Comparison of ENCODE assay signal across 1 cellular context in the genomic region with DNA sequence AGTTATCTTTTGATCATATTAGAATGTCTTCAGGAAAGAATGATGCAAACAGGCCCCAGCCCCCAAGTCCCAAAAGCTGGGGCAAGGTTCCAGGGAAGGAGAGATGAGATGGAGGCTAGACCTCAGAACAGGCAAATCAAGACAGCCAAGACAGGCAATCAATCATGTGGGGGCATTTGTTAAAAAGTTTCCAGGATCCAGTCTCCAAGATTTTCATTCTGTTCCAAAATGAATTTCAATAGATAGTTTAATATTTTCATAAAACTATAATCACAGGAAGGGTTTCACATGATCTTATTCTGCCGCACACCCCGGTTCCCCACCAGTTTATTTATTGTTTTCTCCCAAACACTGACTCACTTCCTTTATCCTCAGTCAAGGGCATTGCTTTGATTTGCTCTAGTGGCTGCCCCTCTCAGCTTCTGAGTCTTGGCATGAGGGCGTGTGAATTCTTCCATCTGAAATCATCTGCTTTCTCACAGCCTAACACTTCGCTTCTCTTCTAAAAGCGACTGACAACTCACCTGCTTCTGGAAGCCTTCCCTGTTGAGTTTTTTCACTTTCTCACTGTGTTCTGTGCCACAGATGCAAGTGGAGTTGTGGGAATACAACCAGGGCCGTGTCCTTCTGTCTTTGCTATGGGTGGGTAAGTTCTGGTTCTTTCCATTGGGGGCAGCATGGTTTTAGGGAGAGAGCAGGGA.
TF ChIP-seq lines count a peak whose summit lies in the region.

No MANE protein-coding gene starts in this region.

TF ChIP-seq in HepG2, 621 proteins besides CTCF, POLR2A, EP300 and RAD21 (continued from another document):
- TF ChIP-seq, protein P1, sequence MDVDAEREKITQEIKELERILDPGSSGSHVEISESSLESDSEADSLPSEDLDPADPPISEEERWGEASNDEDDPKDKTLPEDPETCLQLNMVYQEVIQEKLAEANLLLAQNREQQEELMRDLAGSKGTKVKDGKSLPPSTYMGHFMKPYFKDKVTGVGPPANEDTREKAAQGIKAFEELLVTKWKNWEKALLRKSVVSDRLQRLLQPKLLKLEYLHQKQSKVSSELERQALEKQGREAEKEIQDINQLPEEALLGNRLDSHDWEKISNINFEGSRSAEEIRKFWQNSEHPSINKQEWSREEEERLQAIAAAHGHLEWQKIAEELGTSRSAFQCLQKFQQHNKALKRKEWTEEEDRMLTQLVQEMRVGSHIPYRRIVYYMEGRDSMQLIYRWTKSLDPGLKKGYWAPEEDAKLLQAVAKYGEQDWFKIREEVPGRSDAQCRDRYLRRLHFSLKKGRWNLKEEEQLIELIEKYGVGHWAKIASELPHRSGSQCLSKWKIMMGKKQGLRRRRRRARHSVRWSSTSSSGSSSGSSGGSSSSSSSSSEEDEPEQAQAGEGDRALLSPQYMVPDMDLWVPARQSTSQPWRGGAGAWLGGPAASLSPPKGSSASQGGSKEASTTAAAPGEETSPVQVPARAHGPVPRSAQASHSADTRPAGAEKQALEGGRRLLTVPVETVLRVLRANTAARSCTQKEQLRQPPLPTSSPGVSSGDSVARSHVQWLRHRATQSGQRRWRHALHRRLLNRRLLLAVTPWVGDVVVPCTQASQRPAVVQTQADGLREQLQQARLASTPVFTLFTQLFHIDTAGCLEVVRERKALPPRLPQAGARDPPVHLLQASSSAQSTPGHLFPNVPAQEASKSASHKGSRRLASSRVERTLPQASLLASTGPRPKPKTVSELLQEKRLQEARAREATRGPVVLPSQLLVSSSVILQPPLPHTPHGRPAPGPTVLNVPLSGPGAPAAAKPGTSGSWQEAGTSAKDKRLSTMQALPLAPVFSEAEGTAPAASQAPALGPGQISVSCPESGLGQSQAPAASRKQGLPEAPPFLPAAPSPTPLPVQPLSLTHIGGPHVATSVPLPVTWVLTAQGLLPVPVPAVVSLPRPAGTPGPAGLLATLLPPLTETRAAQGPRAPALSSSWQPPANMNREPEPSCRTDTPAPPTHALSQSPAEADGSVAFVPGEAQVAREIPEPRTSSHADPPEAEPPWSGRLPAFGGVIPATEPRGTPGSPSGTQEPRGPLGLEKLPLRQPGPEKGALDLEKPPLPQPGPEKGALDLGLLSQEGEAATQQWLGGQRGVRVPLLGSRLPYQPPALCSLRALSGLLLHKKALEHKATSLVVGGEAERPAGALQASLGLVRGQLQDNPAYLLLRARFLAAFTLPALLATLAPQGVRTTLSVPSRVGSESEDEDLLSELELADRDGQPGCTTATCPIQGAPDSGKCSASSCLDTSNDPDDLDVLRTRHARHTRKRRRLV (CRISPR knock-in tag; IDR thresholded peaks at IDR 0.05), result no peak
- TF ChIP-seq DMAP1 (CRISPR knock-in tag; IDR thresholded peaks at IDR 0.05) (no peak), MBNL3 (CRISPR knock-in tag; conservative IDR thresholded peaks at IDR 0.05) (no peak), HNRNPUL1 (IDR thresholded peaks at IDR 0.05; ENCODE audit: low read depth, low read length) (no peak), MYC (CRISPR knock-in tag; IDR thresholded peaks at IDR 0.05; ENCODE audit: borderline replicate concordance) (no peak), TGIF2 (CRISPR knock-in tag; IDR thresholded peaks at IDR 0.05) (no peak), ZNF619 (CRISPR knock-in tag; IDR thresholded peaks at IDR 0.05) (peak; percentile 70; the same call in 1 of the 2 replicates), TEAD3 (CRISPR knock-in tag; optimal IDR thresholded peaks at IDR 0.05; ENCODE audit: borderline replicate concordance) (peak; percentile 85), SATB2 (CRISPR knock-in tag; IDR thresholded peaks at IDR 0.05) (no peak), TBX3 (IDR thresholded peaks at IDR 0.05; ENCODE audit: borderline replicate concordance) (no peak), ETV5 (CRISPR knock-in tag; IDR thresholded peaks at IDR 0.05; ENCODE audit: borderline replicate concordance) (peak; percentile 59; the same call in 1 of the 2 replicates), CBFB (CRISPR knock-in tag; IDR thresholded peaks at IDR 0.05) (no peak), ZC3H4 (CRISPR knock-in tag; IDR thresholded peaks at IDR 0.05; ENCODE audit: borderline replicate concordance) (no peak), ZNF772 (CRISPR knock-in tag; IDR thresholded peaks at IDR 0.05) (no peak), MEIS2 (CRISPR knock-in tag; IDR thresholded peaks at IDR 0.05) (no peak; the same call in none of the 2 replicates), RFXANK (CRISPR knock-in tag; IDR thresholded peaks at IDR 0.05) (no peak), AGO1 (IDR thresholded peaks at IDR 0.05; ENCODE audit: low read depth, low read length, poor library complexity, severe bottlenecking) (no peak), MATR3 (CRISPR knock-in tag; IDR thresholded peaks at IDR 0.05) (no peak), PAF1 (CRISPR knock-in tag; IDR thresholded peaks at IDR 0.05) (no peak), ZKSCAN5 (CRISPR knock-in tag; IDR thresholded peaks at IDR 0.05) (no peak), ZNF75D (CRISPR knock-in tag; IDR thresholded peaks at IDR 0.05; ENCODE audit: borderline replicate concordance) (no peak)
- TF ChIP-seq, protein P2, sequence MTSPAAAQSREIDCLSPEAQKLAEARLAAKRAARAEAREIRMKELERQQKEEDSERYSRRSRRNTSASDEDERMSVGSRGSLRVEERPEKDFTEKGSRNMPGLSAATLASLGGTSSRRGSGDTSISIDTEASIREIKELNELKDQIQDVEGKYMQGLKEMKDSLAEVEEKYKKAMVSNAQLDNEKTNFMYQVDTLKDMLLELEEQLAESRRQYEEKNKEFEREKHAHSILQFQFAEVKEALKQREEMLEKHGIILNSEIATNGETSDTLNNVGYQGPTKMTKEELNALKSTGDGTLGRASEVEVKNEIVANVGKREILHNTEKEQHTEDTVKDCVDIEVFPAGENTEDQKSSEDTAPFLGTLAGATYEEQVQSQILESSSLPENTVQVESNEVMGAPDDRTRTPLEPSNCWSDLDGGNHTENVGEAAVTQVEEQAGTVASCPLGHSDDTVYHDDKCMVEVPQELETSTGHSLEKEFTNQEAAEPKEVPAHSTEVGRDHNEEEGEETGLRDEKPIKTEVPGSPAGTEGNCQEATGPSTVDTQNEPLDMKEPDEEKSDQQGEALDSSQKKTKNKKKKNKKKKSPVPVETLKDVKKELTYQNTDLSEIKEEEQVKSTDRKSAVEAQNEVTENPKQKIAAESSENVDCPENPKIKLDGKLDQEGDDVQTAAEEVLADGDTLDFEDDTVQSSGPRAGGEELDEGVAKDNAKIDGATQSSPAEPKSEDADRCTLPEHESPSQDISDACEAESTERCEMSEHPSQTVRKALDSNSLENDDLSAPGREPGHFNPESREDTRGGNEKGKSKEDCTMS (CRISPR knock-in tag; conservative IDR thresholded peaks at IDR 0.05), result no peak
- TF ChIP-seq, protein P3, sequence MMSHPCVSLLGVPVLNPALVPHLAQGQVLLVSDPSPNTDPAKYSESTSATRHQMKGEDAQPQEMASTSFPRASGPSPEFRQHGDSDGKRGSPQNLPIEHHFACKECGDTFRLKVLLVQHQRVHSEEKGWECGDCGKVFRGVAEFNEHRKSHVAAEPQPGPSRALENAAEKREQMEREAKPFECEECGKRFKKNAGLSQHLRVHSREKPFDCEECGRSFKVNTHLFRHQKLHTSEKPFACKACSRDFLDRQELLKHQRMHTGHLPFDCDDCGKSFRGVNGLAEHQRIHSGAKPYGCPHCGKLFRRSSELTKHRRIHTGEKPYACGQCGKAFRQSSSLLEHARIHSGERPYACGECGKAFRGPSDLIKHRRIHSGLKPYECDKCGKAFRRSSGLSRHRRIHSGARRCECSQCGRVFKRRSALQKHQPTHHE (CRISPR knock-in tag; IDR thresholded peaks at IDR 0.05; ENCODE audit: borderline replicate concordance), result no peak
- TF ChIP-seq, protein P4, sequence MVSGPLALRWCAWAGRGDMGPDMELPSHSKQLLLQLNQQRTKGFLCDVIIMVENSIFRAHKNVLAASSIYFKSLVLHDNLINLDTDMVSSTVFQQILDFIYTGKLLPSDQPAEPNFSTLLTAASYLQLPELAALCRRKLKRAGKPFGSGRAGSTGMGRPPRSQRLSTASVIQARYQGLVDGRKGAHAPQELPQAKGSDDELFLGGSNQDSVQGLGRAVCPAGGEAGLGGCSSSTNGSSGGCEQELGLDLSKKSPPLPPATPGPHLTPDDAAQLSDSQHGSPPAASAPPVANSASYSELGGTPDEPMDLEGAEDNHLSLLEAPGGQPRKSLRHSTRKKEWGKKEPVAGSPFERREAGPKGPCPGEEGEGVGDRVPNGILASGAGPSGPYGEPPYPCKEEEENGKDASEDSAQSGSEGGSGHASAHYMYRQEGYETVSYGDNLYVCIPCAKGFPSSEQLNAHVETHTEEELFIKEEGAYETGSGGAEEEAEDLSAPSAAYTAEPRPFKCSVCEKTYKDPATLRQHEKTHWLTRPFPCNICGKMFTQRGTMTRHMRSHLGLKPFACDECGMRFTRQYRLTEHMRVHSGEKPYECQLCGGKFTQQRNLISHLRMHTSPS (CRISPR knock-in tag; IDR thresholded peaks at IDR 0.05; ENCODE audit: low read depth), result no peak
- TF ChIP-seq, protein P5, sequence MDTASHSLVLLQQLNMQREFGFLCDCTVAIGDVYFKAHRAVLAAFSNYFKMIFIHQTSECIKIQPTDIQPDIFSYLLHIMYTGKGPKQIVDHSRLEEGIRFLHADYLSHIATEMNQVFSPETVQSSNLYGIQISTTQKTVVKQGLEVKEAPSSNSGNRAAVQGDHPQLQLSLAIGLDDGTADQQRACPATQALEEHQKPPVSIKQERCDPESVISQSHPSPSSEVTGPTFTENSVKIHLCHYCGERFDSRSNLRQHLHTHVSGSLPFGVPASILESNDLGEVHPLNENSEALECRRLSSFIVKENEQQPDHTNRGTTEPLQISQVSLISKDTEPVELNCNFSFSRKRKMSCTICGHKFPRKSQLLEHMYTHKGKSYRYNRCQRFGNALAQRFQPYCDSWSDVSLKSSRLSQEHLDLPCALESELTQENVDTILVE (CRISPR knock-in tag; IDR thresholded peaks at IDR 0.05), result peak; percentile 59; the same call in 1 of the 2 replicates
- TF ChIP-seq, protein P6, sequence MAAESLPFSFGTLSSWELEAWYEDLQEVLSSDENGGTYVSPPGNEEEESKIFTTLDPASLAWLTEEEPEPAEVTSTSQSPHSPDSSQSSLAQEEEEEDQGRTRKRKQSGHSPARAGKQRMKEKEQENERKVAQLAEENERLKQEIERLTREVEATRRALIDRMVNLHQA (CRISPR knock-in tag; IDR thresholded peaks at IDR 0.05), result no peak
- TF ChIP-seq, protein P7, sequence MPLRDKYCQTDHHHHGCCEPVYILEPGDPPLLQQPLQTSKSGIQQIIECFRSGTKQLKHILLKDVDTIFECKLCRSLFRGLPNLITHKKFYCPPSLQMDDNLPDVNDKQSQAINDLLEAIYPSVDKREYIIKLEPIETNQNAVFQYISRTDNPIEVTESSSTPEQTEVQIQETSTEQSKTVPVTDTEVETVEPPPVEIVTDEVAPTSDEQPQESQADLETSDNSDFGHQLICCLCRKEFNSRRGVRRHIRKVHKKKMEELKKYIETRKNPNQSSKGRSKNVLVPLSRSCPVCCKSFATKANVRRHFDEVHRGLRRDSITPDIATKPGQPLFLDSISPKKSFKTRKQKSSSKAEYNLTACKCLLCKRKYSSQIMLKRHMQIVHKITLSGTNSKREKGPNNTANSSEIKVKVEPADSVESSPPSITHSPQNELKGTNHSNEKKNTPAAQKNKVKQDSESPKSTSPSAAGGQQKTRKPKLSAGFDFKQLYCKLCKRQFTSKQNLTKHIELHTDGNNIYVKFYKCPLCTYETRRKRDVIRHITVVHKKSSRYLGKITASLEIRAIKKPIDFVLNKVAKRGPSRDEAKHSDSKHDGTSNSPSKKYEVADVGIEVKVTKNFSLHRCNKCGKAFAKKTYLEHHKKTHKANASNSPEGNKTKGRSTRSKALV (CRISPR knock-in tag; IDR thresholded peaks at IDR 0.05), result no peak
